Comparison of ENCODE assay signal across 1 cellular context in genomic region chr14:55107766-55108554, GRCh38.
TF ChIP-seq lines count a peak whose summit lies in the region.

No MANE protein-coding gene starts in this region.

TF ChIP-seq in HepG2, 621 proteins besides CTCF, POLR2A, EP300 and RAD21 (continued from another document):
- TF ChIP-seq ZBTB33 (CRISPR knock-in tag; IDR thresholded peaks at IDR 0.05) = 0 out of 2 replicates have a peak, but pooled peaks have one; percentile 34
- 0 out of 2 replicates have a peak, but pooled peaks have one; percentile 39 for TF ChIP-seq FOXJ3 (CRISPR knock-in tag; IDR thresholded peaks at IDR 0.05; ENCODE audit: borderline replicate concordance)
- TF ChIP-seq ELK4 (CRISPR knock-in tag; IDR thresholded peaks at IDR 0.05; ENCODE audit: borderline replicate concordance) = no peak
- TF ChIP-seq EZH2 (conservative IDR thresholded peaks at IDR 0.05; ENCODE audit: low read depth, low read length) = no peak
- peak; percentile 80 for TF ChIP-seq MXD4 (CRISPR knock-in tag; IDR thresholded peaks at IDR 0.05)
- no peak for TF ChIP-seq SP1 (IDR thresholded peaks at IDR 0.05)
- no peak for TF ChIP-seq SP1 (CRISPR knock-in tag; IDR thresholded peaks at IDR 0.05)
- 0 out of 2 replicates have a peak, but pooled peaks have one; percentile 40 for TF ChIP-seq SRY (CRISPR knock-in tag; IDR thresholded peaks at IDR 0.05)
